15 cellular contexts compared by ENCODE assay signal in genomic region chrX:9604111-9604907, GRCh38.
A peak's percentile ranks its signal among the peaks of the same experiment; 100 is the strongest.
DNase-seq lines count a peak whose midpoint lies in the region; ATAC-seq, FAIRE-seq and TF ChIP-seq lines count a peak whose summit lies in the region.
"Had no signal": no experiment of that assay in that cellular context is flagged by ENCODE, and none has a peak within 500 bp of the region (broad histone marks: within the 10 kb centered on the region; RNA-seq: fewer than 3 reads in every experiment).

No MANE protein-coding gene starts in this region.

- H3K4me1 ChIP-seq in right atrium auricular region = peaks cover 0 to 5% of the 10 kb centered on the region in 2 donors
- peaks cover 2% of the 10 kb centered on the region for H3K4me1 ChIP-seq in ovary (ENCODE audit: insufficient read depth)

- H3K9me3 Mint-ChIP-seq in osteocyte (ENCODE audit: unreplicated experiment) = peaks cover 3% of the 10 kb centered on the region
- H3K9me3 Mint-ChIP-seq: activated naive CD4-positive, alpha-beta T cell treated with anti-CD3 and anti-CD28 coated beads, Interleukin-2, amount 50 U/mL, for 72 hours had no signal

- H3K27me3 Mint-ChIP-seq in osteocyte (ENCODE audit: unreplicated experiment) = no peaks in the 10 kb centered on the region

- TF ChIP-seq POLR2A in ovary (IDR thresholded peaks at IDR 0.05) (no peak), H54 (IDR thresholded peaks at IDR 0.05; ENCODE audit: low read depth, low read length) (no peak)

- no peak overlapping the region for H3K4me3 ChIP-seq in right atrium auricular region
- H3K4me3 ChIP-seq in ovary = no peak overlapping the region

- no peak overlapping the region for H3K27ac Mint-ChIP-seq in osteocyte (ENCODE audit: unreplicated experiment)
- H3K27ac Mint-ChIP-seq: activated naive CD4-positive, alpha-beta T cell treated with anti-CD3 and anti-CD28 coated beads, Interleukin-2, amount 50 U/mL, for 72 hours had no signal

- H3K4me3 Mint-ChIP-seq in osteocyte (ENCODE audit: unreplicated experiment) = no peak overlapping the region

- H3K27me3 ChIP-seq in right atrium auricular region = no peaks in the 10 kb centered on the region
- no peaks in the 10 kb centered on the region for H3K27me3 ChIP-seq in ovary

- WGBS in ovary, 3 donors = 57 to 75% (median 59%) methylated on average over 17 of the region's 17 CpGs

- ATAC-seq in Right ventricle myocardium inferior = peak; percentile 91
- ATAC-seq: activated naive CD4-positive, alpha-beta T cell treated with anti-CD3 and anti-CD28 coated beads, Interleukin-2, amount 50 U/mL, for 72 hours had no signal

- DNase-seq in Right ventricle myocardium inferior (ENCODE audit: missing footprints) (peak; percentile 85), cardiac septum (ENCODE audit: low spot score) (no peak), right atrium auricular region (ENCODE audit: low spot score) (peak; percentile 76), ovary (peak; percentile 33 to 75 (median 60)), osteocyte (ENCODE audit: extremely low spot score, unreplicated experiment) (no peak), H54 (ENCODE audit: insufficient read length, low spot score) (no peak), NAMALWA (ENCODE audit: low spot score) (no peak)
- no peak for DNase-seq in activated naive CD4-positive, alpha-beta T cell treated with anti-CD3 and anti-CD28 coated beads, Interleukin-2, amount 50 U/mL, for 16 hours
- DNase-seq: 8988T, NCI-H2081, SHP77 had no signal

- peak overlapping the region; percentile 68 to 82 for H3K27ac ChIP-seq in right atrium auricular region
- no peak overlapping the region for H3K27ac ChIP-seq in ovary
- H3K27ac ChIP-seq: HL-60 had no signal

- no peak for TF ChIP-seq EP300 in ovary (IDR thresholded peaks at IDR 0.05)

- peaks cover 4% of the 10 kb centered on the region for H3K36me3 Mint-ChIP-seq in osteocyte (ENCODE audit: unreplicated experiment)
- H3K36me3 Mint-ChIP-seq: activated naive CD4-positive, alpha-beta T cell treated with anti-CD3 and anti-CD28 coated beads, Interleukin-2, amount 50 U/mL, for 72 hours had no signal

- intact Hi-C loops in Right ventricle myocardium inferior (cut with DNase I) (no loop called here), cardiac septum (cut with DNase I) (no loop called here), ovary (cut with DNase I) (no loop called here)

- H3K36me3 ChIP-seq in right atrium auricular region (no peaks in the 10 kb centered on the region), ovary (no peaks in the 10 kb centered on the region)

- no peak for FAIRE-seq in H54 (lab: Jason Lieb, UNC)
- FAIRE-seq: frontal cortex, TTC549 had no signal

- peaks cover 4% of the 10 kb centered on the region for H3K4me1 Mint-ChIP-seq in osteocyte (ENCODE audit: unreplicated experiment)

- H3K9me3 ChIP-seq in right atrium auricular region = no peaks in the 10 kb centered on the region
- no peaks in the 10 kb centered on the region for H3K9me3 ChIP-seq in ovary

- TF ChIP-seq CTCF in right atrium auricular region (IDR thresholded peaks at IDR 0.05) (no peak), ovary (IDR thresholded peaks at IDR 0.05) (no peak), osteocyte (IDR thresholded peaks at IDR 0.05) (no peak)

Comparison
In these comparisons a context has a peak if more than half of its experiments do, and no peak if none do; other contexts are left out.
1. DNase-seq: peak in Right ventricle myocardium inferior (single experiment), right atrium auricular region (single experiment) and ovary (5 of 5); none in cardiac septum (single experiment), osteocyte (single experiment), H54 (single experiment), NAMALWA (single experiment) and activated naive CD4-positive, alpha-beta T cell treated with anti-CD3 and anti-CD28 coated beads, Interleukin-2, amount 50 U/mL, for 16 hours (single experiment).
2. H3K27ac ChIP-seq: peak in right atrium auricular region (2 of 2); none in ovary (0 of 2).